8 cellular contexts compared by ENCODE assay signal in the genomic region with DNA sequence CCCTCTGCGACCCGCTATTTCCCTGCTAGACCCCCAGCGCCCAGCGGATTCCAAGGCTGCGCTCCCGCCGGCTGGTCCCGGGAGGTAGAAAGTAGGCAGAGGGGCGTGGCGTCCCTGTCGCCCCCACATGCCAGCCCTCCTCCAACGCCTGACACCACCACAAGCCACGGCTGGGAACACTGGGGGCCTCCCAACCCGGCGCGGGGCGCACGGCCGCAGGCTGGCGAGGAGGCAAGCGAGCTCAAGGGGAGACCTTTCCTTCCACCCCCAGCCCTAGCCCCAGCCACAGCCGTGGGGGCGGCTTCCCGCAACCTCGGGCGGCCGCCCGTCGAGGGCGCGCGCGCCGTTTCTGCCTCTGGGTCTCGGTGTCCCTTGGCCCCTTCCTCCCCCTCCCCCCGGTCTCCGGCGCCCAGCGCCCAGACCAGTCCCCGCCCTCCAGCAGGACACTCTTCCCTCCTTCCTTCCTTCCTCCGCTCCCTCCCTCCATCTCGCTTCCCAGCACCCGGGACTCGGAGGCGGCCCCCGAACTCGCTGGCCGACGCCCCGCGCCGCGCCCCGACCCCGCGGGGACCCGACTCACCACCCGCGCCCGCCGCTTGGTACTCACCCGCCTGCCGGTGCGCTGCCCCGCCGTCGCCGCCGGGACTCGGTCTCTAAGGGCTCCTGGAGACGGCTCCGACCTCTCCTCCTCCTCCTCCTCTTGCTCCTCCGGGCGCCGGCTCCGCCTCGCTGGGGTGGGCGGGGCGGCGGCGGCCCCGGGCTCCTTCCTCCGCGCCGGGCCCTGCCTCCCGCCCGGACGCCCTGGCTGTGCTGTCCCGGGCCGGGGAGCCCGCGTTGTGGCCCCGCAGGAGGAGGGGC. TPM values are rescaled to one million over a fixed set of nuclear protein-coding genes. Genes with fewer than 3 reads are reported as not detected.
DNase-seq lines count a peak whose midpoint lies in the region; ATAC-seq and TF ChIP-seq lines count a peak whose summit lies in the region.

Gene GNG12, minus strand, starts transcription at position 731 of the 858 bp plus-strand sequence. CDS start 125,781 bp downstream, outside the sequence.

- ATAC-seq in GM21529 (IDR thresholded peaks at IDR 0.05; ENCODE audit: unreplicated experiment) = peak; percentile 36

- TF ChIP-seq CTCF in left ventricle myocardium inferior (IDR thresholded peaks at IDR 0.05; ENCODE audit: borderline replicate concordance) (no peak), parathyroid adenoma (IDR thresholded peaks at IDR 0.05) (no peak)

- H3K4me1 ChIP-seq in left ventricle myocardium inferior (peaks cover 30% of the 10 kb centered on the region), parathyroid adenoma (peaks cover 4% of the 10 kb centered on the region)

- intact Hi-C loops in left ventricle myocardium inferior (cut with micrococcal nuclease) = no loop called here

- H3K9me3 ChIP-seq in left ventricle myocardium inferior (replicated peaks) (no peaks in the 10 kb centered on the region), parathyroid adenoma (ENCODE audit: control insufficient read depth, low read length) (no peaks in the 10 kb centered on the region)

- H3K79me2 ChIP-seq in parathyroid adenoma = peaks cover 5% of the 10 kb centered on the region

- H3K36me3 ChIP-seq in left ventricle myocardium inferior = no peaks in the 10 kb centered on the region
- no peaks in the 10 kb centered on the region for H3K36me3 ChIP-seq in parathyroid adenoma (ENCODE audit: control insufficient read depth, insufficient read depth, low read length)

- DNase-seq in Caki2 (ENCODE audit: low read depth) (peak; percentile 89), NCI-H69 (lab: John Stamatoyannopoulos, UW) (peak; percentile 82), anterior cingulate cortex (lab: John Stamatoyannopoulos, UW) (peak in 37 of 58 donors; percentile 9 to 71 (median 40)), left ventricle myocardium inferior (peak; percentile 75), superior temporal gyrus (ENCODE audit: extremely low spot score) (no peak), NOMO-1 (lab: John Stamatoyannopoulos, UW; ENCODE audit: unreplicated experiment in 2 of 2) (no peak)

- peak within 1 kb of the TSS; percentile 83 for H2AFZ ChIP-seq in parathyroid adenoma

- in situ Hi-C loops in Caki2 (cut with HindIII; ENCODE audit: low pct_unique_long_range_greater_than_20kb, low sequenced_read_pairs) = no loop called here

- peak within 1 kb of the TSS; percentile 94 for H3K4me2 ChIP-seq in parathyroid adenoma (ENCODE audit: low read length)

- peak within 1 kb of the TSS; percentile 87 for H3K9ac ChIP-seq in parathyroid adenoma

- H3K4me3 ChIP-seq in left ventricle myocardium inferior (peak within 1 kb of the TSS; percentile 94), parathyroid adenoma (ENCODE audit: low read depth, low read length) (peak within 1 kb of the TSS; percentile 78)

- H3K27ac ChIP-seq in left ventricle myocardium inferior (replicated peaks) = peak within 1 kb of the TSS; percentile 87
- H3K27ac ChIP-seq in parathyroid adenoma = peak within 1 kb of the TSS; percentile 76

- H3K27me3 ChIP-seq in left ventricle myocardium inferior (ENCODE audit: low read depth) (no peaks in the 10 kb centered on the region), parathyroid adenoma (ENCODE audit: control insufficient read depth, insufficient read depth, low read length) (no peaks in the 10 kb centered on the region)

RNA-seq across cellular contexts. Expression of gene GNG12, which starts in this region (rescaled TPM):
- 41.9 and 60.4 TPM in 2 replicates for total RNA-seq in Caki2 (2014; rRNA removed; shearing (Covaris generic); ENCODE audit: low replicate concordance)
- 35.1 TPM for total RNA-seq in left ventricle myocardium inferior

Comparison
In these comparisons a context has a peak if more than half of its experiments do, and no peak if none do; other contexts are left out.
1. DNase-seq: peak in Caki2 (single experiment), NCI-H69 (single experiment), anterior cingulate cortex (37 of 58) and left ventricle myocardium inferior (single experiment); none in superior temporal gyrus (single experiment) and NOMO-1 (0 of 2).